15 cellular contexts compared by ENCODE assay signal in genomic region chr9:12955510-12956163, GRCh38.
DNase-seq lines count a peak whose midpoint lies in the region; TF ChIP-seq lines count a peak whose summit lies in the region.
"Had no signal": no experiment of that assay in that cellular context is flagged by ENCODE, and none has a peak within 500 bp of the region (broad histone marks: within the 10 kb centered on the region; RNA-seq: fewer than 3 reads in every experiment).

No MANE protein-coding gene starts in this region.

- TF ChIP-seq CTCF in hepatocyte (IDR thresholded peaks at IDR 0.05; ENCODE audit: poor library complexity) (no peak), spleen (IDR thresholded peaks at IDR 0.05 in 8 of 11, conservative IDR thresholded peaks at IDR 0.05 in 3 of 11) (no peak)

- intact Hi-C loops in spleen (cut with DNase I; ENCODE audit: low total_unique reads): no loop called here

- H3K27me3 ChIP-seq in HUES6 (ENCODE audit: control insufficient read depth, insufficient read depth, low read length) (no peaks in the 10 kb centered on the region), SJCRH30 (no peaks in the 10 kb centered on the region), hepatocyte (no peaks in the 10 kb centered on the region), spleen (replicated peaks in 1 of 7) (no peaks in the 10 kb centered on the region)
- H3K27me3 ChIP-seq: adrenal gland, BLaER1, right lobe of liver had no signal

- no peaks in the 10 kb centered on the region for H3K79me2 ChIP-seq in hepatocyte

- DNase-seq in SJCRH30: peak; percentile 90 to 93
- no peak for DNase-seq in hepatocyte (ENCODE audit: low spot score)
- DNase-seq in smooth muscle cell of the brain vasculature (ENCODE audit: low read depth, low spot score): peak; percentile 21
- no peak for DNase-seq in iPS-NIHi7 (ENCODE audit: extremely low spot score)
- DNase-seq in spleen: no peak
- no peak for DNase-seq in hippocampal formation (lab: John Stamatoyannopoulos, UW)
- DNase-seq: adrenal gland; DMS79; mammary epithelial cell; NK-92 treated with Interleukin-12 subunit alpha and Interleukin-12 subunit beta, amount 100 ng/mL, for 24 hours; right lobe of liver; Right ventricle myocardium superior; T-helper 17 cell had no signal

- H3K9me3 ChIP-seq in HUES6 (ENCODE audit: control insufficient read depth, insufficient read depth, low read depth, low read length) (peaks cover 17% of the 10 kb centered on the region; the same call in 1 of the 2 replicates), SJCRH30 (replicated peaks) (0 out of 2 replicates have a peak, but pooled peaks cover 7% of the 10 kb centered on the region), hepatocyte (ENCODE audit: low read depth) (no peaks in the 10 kb centered on the region), spleen (peaks cover 0 to 39% (median 12%) of the 10 kb centered on the region in 8 donors)
- H3K9me3 ChIP-seq: adrenal gland, right lobe of liver had no signal

- peak overlapping the region; percentile 70 for H3K9ac ChIP-seq in HUES6 (ENCODE audit: low read length)
- H3K9ac ChIP-seq: BLaER1 had no signal

- 55% methylated on average over 11 of the region's 11 CpGs for WGBS in hepatocyte (ENCODE audit: low lambda C conversion rate, missing lambda C conversion rate)
- WGBS in spleen, 5 donors: 71 to 79% (median 75%) methylated on average over 10 to 11 of the region's 11 CpGs

- no peaks in the 10 kb centered on the region for H3K9me2 ChIP-seq in hepatocyte (replicated peaks; ENCODE audit: insufficient read depth)

- H3K36me3 ChIP-seq in HUES6 (ENCODE audit: control insufficient read depth, insufficient read depth, low read length) (peaks cover 49% of the 10 kb centered on the region), SJCRH30 (no peaks in the 10 kb centered on the region), hepatocyte (replicated peaks; ENCODE audit: insufficient read depth, low read depth) (no peaks in the 10 kb centered on the region), spleen (no peaks in the 10 kb centered on the region)
- H3K36me3 ChIP-seq: adrenal gland, BLaER1, right lobe of liver had no signal

- H3K27ac ChIP-seq in HUES6 (ENCODE audit: low read depth, low read length) (peak overlapping the region; percentile 97; the same call in 1 of the 2 replicates), SJCRH30 (peak overlapping the region; percentile 86), hepatocyte (peak overlapping the region; percentile 80), spleen (no peak overlapping the region)
- H3K27ac ChIP-seq: adrenal gland, BLaER1, right lobe of liver had no signal

- no peaks in the 10 kb centered on the region for H4K20me1 ChIP-seq in hepatocyte (ENCODE audit: insufficient read depth, poor library complexity, severe bottlenecking)
- H4K20me1 ChIP-seq: BLaER1 had no signal

- no peak for TF ChIP-seq POLR2A in spleen (IDR thresholded peaks at IDR 0.05)

- H3K4me3 ChIP-seq in HUES6 (ENCODE audit: low read depth, low read length) (peak overlapping the region; percentile 5; the same call in 1 of the 2 replicates), SJCRH30 (peak overlapping the region; percentile 51), hepatocyte (no peak overlapping the region), spleen (no peak overlapping the region)
- H3K4me3 ChIP-seq: adrenal gland, BLaER1, right lobe of liver had no signal

- H3K4me1 ChIP-seq in HUES6 (ENCODE audit: control insufficient read depth, insufficient read depth, low read length): peaks cover 15% of the 10 kb centered on the region; the same call in 1 of the 2 replicates
- H3K4me1 ChIP-seq in SJCRH30: peaks cover 18% of the 10 kb centered on the region
- H3K4me1 ChIP-seq in hepatocyte (ENCODE audit: insufficient read depth): peaks cover 4% of the 10 kb centered on the region
- no peaks in the 10 kb centered on the region for H3K4me1 ChIP-seq in spleen
- H3K4me1 ChIP-seq: adrenal gland, BLaER1, right lobe of liver had no signal

- no peak overlapping the region for H2AFZ ChIP-seq in hepatocyte

- H3K4me2 ChIP-seq in hepatocyte: no peak overlapping the region
- H3K4me2 ChIP-seq: BLaER1 had no signal

Comparison
In these comparisons a context has a peak if more than half of its experiments do, and no peak if none do; other contexts are left out.
1. H3K27ac ChIP-seq: peak in HUES6 (single experiment), SJCRH30 (single experiment) and hepatocyte (single experiment); none in spleen (0 of 8).
2. H3K4me3 ChIP-seq: peak in HUES6 (single experiment) and SJCRH30 (single experiment); none in hepatocyte (single experiment) and spleen (0 of 8).
3. DNase-seq: peak in SJCRH30 (2 of 2) and smooth muscle cell of the brain vasculature (single experiment); none in hepatocyte (single experiment), iPS-NIHi7 (single experiment), spleen (single experiment) and hippocampal formation (0 of 2).